Comparison of ENCODE assay signal across 15 cellular contexts in genomic region chr9:20786807-20787206, GRCh38.
DNase-seq lines count a peak whose midpoint lies in the region; ATAC-seq, FAIRE-seq and TF ChIP-seq lines count a peak whose summit lies in the region.
"Had no signal": no experiment of that assay in that cellular context is flagged by ENCODE, and none has a peak within 500 bp of the region (broad histone marks: within the 10 kb centered on the region; RNA-seq: fewer than 3 reads in every experiment).

No MANE protein-coding gene starts in this region.

- FAIRE-seq in GM19239 (lab: Jason Lieb, UNC) = peak; percentile 69
- FAIRE-seq in kidney (lab: Jason Lieb, UNC) = no peak

- no peaks in the 10 kb centered on the region for H3K9me3 ChIP-seq in kidney (ENCODE audit: control insufficient read depth in 1 of 2, low read length in 2 of 2)

- H3K36me3 Mint-ChIP-seq in natural killer cell treated with Interleukin-12 subunit alpha and Interleukin-12 subunit beta and Interleukin-15 and Interleukin-18, amount 100 ng/mL, for 72 hours = peaks cover 13% of the 10 kb centered on the region

- H3K27me3 Mint-ChIP-seq in natural killer cell treated with Interleukin-12 subunit alpha and Interleukin-12 subunit beta and Interleukin-15 and Interleukin-18, amount 100 ng/mL, for 72 hours = no peaks in the 10 kb centered on the region
- H3K27me3 Mint-ChIP-seq: B cell; CD4-positive, alpha-beta memory T cell; IgD-negative memory B cell had no signal

- H3K27ac Mint-ChIP-seq in natural killer cell treated with Interleukin-12 subunit alpha and Interleukin-12 subunit beta and Interleukin-15 and Interleukin-18, amount 100 ng/mL, for 72 hours = no peak overlapping the region
- H3K27ac Mint-ChIP-seq: B cell; CD4-positive, alpha-beta memory T cell; IgD-negative memory B cell had no signal

- H3K4me3 Mint-ChIP-seq in natural killer cell treated with Interleukin-12 subunit alpha and Interleukin-12 subunit beta and Interleukin-15 and Interleukin-18, amount 100 ng/mL, for 72 hours = no peak overlapping the region
- H3K4me3 Mint-ChIP-seq: B cell; CD4-positive, alpha-beta memory T cell; IgD-negative memory B cell had no signal

- H3K9ac ChIP-seq in kidney (ENCODE audit: low read length in 2 of 2) = no peak overlapping the region

- TF ChIP-seq CTCF in kidney (IDR thresholded peaks at IDR 0.05; ENCODE audit: borderline replicate concordance, extremely low read depth, insufficient read depth) = no peak

- no peak overlapping the region for H3K4me3 ChIP-seq in kidney (ENCODE audit: low read length in 2 of 2)

- no peak for ATAC-seq in natural killer cell treated with Interleukin-12 subunit alpha and Interleukin-12 subunit beta and Interleukin-15 and Interleukin-18, amount 100 ng/mL, for 72 hours
- no peak for ATAC-seq in GM21529 (IDR thresholded peaks at IDR 0.05; ENCODE audit: unreplicated experiment)

- intact Hi-C loops in kidney (cut with DNase I) = no loop called here

- peak; percentile 20 for DNase-seq in ELF-1 (ENCODE audit: low read depth, low spot score)
- DNase-seq in GM19239 (ENCODE audit: insufficient read length, low spot score) = no peak
- peak; percentile 51 for DNase-seq in NCI-H446 treated with DMSO at 0.1 percent for 48 hours (lab: John Stamatoyannopoulos, UW)
- peak; percentile 49 for DNase-seq in kidney
- DNase-seq in natural killer cell treated with Interleukin-12 subunit alpha and Interleukin-12 subunit beta and Interleukin-15 and Interleukin-18, amount 100 ng/mL, for 72 hours (ENCODE audit: low spot score) = no peak
- no peak for DNase-seq in activated T-cell treated with anti-CD3 and anti-CD28 coated beads, Interleukin-2, amount 50 U/mL, for 48 hours
- DNase-seq in NCI-H226 = no peak
- DNase-seq: CD4-positive, alpha-beta memory T cell; DND-41; HCEC 1CT; KG1 had no signal

- H3K4me1 Mint-ChIP-seq in natural killer cell treated with Interleukin-12 subunit alpha and Interleukin-12 subunit beta and Interleukin-15 and Interleukin-18, amount 100 ng/mL, for 72 hours (ENCODE audit: low read depth in 2 of 2) = no peaks in the 10 kb centered on the region
- H3K4me1 Mint-ChIP-seq: CD4-positive, alpha-beta memory T cell had no signal

- no peaks in the 10 kb centered on the region for H3K9me3 Mint-ChIP-seq in natural killer cell treated with Interleukin-12 subunit alpha and Interleukin-12 subunit beta and Interleukin-15 and Interleukin-18, amount 100 ng/mL, for 72 hours
- H3K9me3 Mint-ChIP-seq: CD4-positive, alpha-beta memory T cell; IgD-negative memory B cell had no signal

- H3K4me1 ChIP-seq in kidney (ENCODE audit: control insufficient read depth in 1 of 2, insufficient read depth in 1 of 2, low read depth in 1 of 2, low read length in 2 of 2) = no peaks in the 10 kb centered on the region

- no peak overlapping the region for H3K27ac ChIP-seq in kidney (ENCODE audit: low read depth in 2 of 2, low read length in 2 of 2)
- H3K27ac ChIP-seq: C4-2B had no signal

- peaks cover 0 to 3% of the 10 kb centered on the region in 2 donors for H3K36me3 ChIP-seq in kidney (ENCODE audit: control insufficient read depth in 1 of 2, insufficient read depth in 2 of 2, low read length in 2 of 2)

Comparison
In these comparisons a context has a peak if more than half of its experiments do, and no peak if none do; other contexts are left out.
1. DNase-seq: peak in ELF-1 (single experiment), NCI-H446 treated with DMSO at 0.1 percent for 48 hours (single experiment) and kidney (single experiment); none in GM19239 (single experiment), natural killer cell treated with Interleukin-12 subunit alpha and Interleukin-12 subunit beta and Interleukin-15 and Interleukin-18, amount 100 ng/mL, for 72 hours (single experiment), activated T-cell treated with anti-CD3 and anti-CD28 coated beads, Interleukin-2, amount 50 U/mL, for 48 hours (0 of 2) and NCI-H226 (single experiment).